ENCODE assay signal across 24 cellular contexts in the genomic region with DNA sequence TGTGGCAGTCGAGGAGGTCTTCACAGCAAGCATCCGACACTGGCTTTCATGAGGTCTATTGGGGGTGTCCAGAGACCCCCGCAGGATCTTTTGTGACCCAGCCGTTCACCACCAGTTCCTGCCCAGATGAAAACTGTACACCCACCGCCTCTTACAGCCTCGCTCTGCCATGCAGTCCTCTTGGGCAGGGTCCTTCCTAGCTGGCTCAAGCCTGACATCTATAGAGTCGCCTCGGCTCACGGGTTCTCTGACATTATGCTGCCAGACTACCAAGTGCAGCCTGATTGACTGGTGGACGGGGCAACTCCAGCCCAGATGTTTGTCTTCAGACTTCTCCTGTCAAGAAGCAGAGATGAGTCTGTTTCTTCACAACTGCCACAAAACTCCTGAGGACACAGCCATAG. TPM values are rescaled to one million over a fixed set of nuclear protein-coding genes. Genes with fewer than 3 reads are reported as not detected.
DNase-seq lines count a peak whose midpoint lies in the region; ATAC-seq and TF ChIP-seq lines count a peak whose summit lies in the region.
"Had no signal": no experiment of that assay in that cellular context is flagged by ENCODE, and none has a peak within 500 bp of the region (broad histone marks: within the 10 kb centered on the region; RNA-seq: fewer than 3 reads in every experiment).

No MANE protein-coding gene starts in this region.

- intact Hi-C loops in lower lobe of right lung (cut with DNase I), result no loop called here

- H3K27me3 ChIP-seq in lower lobe of right lung (ENCODE audit: low read depth) (peaks cover 3% of the 10 kb centered on the region), suprapubic skin (peaks cover 8% of the 10 kb centered on the region)

- no peaks in the 10 kb centered on the region for H3K36me3 ChIP-seq in lower lobe of right lung
- H3K36me3 ChIP-seq in suprapubic skin, result no peaks in the 10 kb centered on the region
- H3K36me3 ChIP-seq: WERI-Rb-1 had no signal

- no peak for TF ChIP-seq EP300 in suprapubic skin (IDR thresholded peaks at IDR 0.05)

- H3K27ac ChIP-seq in lower lobe of right lung (no peak overlapping the region), suprapubic skin (peak overlapping the region; percentile 8), substantia nigra (ENCODE audit: low read depth, low read length, poor library complexity, severe bottlenecking) (no peak overlapping the region)
- H3K27ac ChIP-seq: WERI-Rb-1 had no signal

- no peak overlapping the region for H3K4me3 ChIP-seq in GM12865 (ENCODE audit: low read depth, low read length)
- no peak overlapping the region for H3K4me3 ChIP-seq in lower lobe of right lung
- no peak overlapping the region for H3K4me3 ChIP-seq in suprapubic skin

- WGBS in suprapubic skin, result 61% methylated on average over 5 of the region's 10 CpGs

- H3K4me1 ChIP-seq in lower lobe of right lung (peaks cover 9% of the 10 kb centered on the region), suprapubic skin (no peaks in the 10 kb centered on the region)

- no peak for TF ChIP-seq POLR2A in suprapubic skin (IDR thresholded peaks at IDR 0.05)

- H3K9me3 ChIP-seq in lower lobe of right lung (no peaks in the 10 kb centered on the region), suprapubic skin (no peaks in the 10 kb centered on the region)

- no peak for TF ChIP-seq CTCF in GM12865 (IDR thresholded peaks at IDR 0.05; ENCODE audit: insufficient read depth, low read depth, low read length, missing control alignments)
- TF ChIP-seq CTCF in lower lobe of right lung (IDR thresholded peaks at IDR 0.05), result no peak
- no peak for TF ChIP-seq CTCF in suprapubic skin (IDR thresholded peaks at IDR 0.05)

- peak; percentile 21 for DNase-seq in GM12865 (ENCODE audit: low read depth)
- DNase-seq in RPMI8226, result peak; percentile 27
- DNase-seq in lower lobe of right lung, result peak; percentile 37
- peak in 1 of 2 donors; percentile 53 for DNase-seq in suprapubic skin (ENCODE audit: low spot score in 2 of 2)
- DNase-seq in substantia nigra (lab: John Stamatoyannopoulos, UW), result no peak
- DNase-seq: activated CD4-positive, alpha-beta T cell treated with anti-CD3 and anti-CD28 coated beads, Interleukin-2, amount 10 ng/mL, durations not matched to agents 24 days and 14 days; activated naive CD4-positive, alpha-beta T cell; activated T-cell treated with anti-CD3 and anti-CD28 coated beads, Interleukin-2, amount 50 U/mL, for 24 hours; CD8-positive, alpha-beta T cell; left colon; NCI-H1417; NCI-H2081; NCI-H2227 treated with DMSO at 0.1 percent for 48 hours; NCI-H774; stimulated activated CD4-positive, alpha-beta T cell treated with anti-CD3 and anti-CD28 coated beads, Interleukin-2, amount 100 ng/mL, for 48 hours; T-helper 9 cell; WERI-Rb-1 had no signal

- ATAC-seq in lower lobe of right lung (no peak), GM21717 (IDR thresholded peaks at IDR 0.05; ENCODE audit: unreplicated experiment) (no peak), GM18861 (IDR thresholded peaks at IDR 0.05; ENCODE audit: unreplicated experiment) (no peak)
- ATAC-seq: CD8-positive, alpha-beta T cell; left colon had no signal

RNA-seq across cellular contexts. Expression of a gene that starts 14.6 kb away (rescaled TPM):
- total RNA-seq in lower lobe of right lung (7.7 TPM), suprapubic skin (1 to 10 TPM; 1.6 to 3.3 (median 1.7) TPM)
- total RNA-seq: activated CD4-positive, alpha-beta T cell treated with anti-CD3 and anti-CD28 coated beads, Interleukin-2, amount 10 ng/mL, durations not matched to agents 24 days and 14 days; CD8-positive, alpha-beta T cell; cerebellum; H7; osteocyte had no signal

RNA-seq across cellular contexts. Expression of a gene that starts 20.0 kb away (rescaled TPM):
- 1.3 TPM for total RNA-seq in lower lobe of right lung
- total RNA-seq in suprapubic skin, result 10 to 100 TPM in 1 of 4 donors, 1 to 10 TPM in 3; 3.4 to 11.8 (median 6.8) TPM
- total RNA-seq: activated CD4-positive, alpha-beta T cell treated with anti-CD3 and anti-CD28 coated beads, Interleukin-2, amount 10 ng/mL, durations not matched to agents 24 days and 14 days; CD8-positive, alpha-beta T cell; cerebellum; H7; naive thymus-derived CD8-positive, alpha-beta T cell; osteocyte; urinary bladder had no signal

RNA-seq across cellular contexts. Expression of a gene that starts 50.8 kb away (rescaled TPM):
- total RNA-seq in lower lobe of right lung, result 7.7 TPM
- 10 to 100 TPM in 1 of 4 donors, 1 to 10 TPM in 2, under 1 TPM in 1; 0.26 to 10.8 (median 5.5) TPM for total RNA-seq in suprapubic skin
- total RNA-seq: cerebellum, urinary bladder had no signal

RNA-seq across cellular contexts. Expression of a gene that starts 58.8 kb away (rescaled TPM):
- total RNA-seq in lower lobe of right lung, result 9.9 TPM
- 1 to 10 TPM; 1.5 to 4.9 (median 3.7) TPM for total RNA-seq in suprapubic skin

Comparison
In these comparisons a context has a peak if more than half of its experiments do, and no peak if none do; other contexts are left out.
1. DNase-seq: peak in GM12865 (single experiment), RPMI8226 (single experiment) and lower lobe of right lung (single experiment); none in substantia nigra (0 of 49).